In the genomic region with DNA sequence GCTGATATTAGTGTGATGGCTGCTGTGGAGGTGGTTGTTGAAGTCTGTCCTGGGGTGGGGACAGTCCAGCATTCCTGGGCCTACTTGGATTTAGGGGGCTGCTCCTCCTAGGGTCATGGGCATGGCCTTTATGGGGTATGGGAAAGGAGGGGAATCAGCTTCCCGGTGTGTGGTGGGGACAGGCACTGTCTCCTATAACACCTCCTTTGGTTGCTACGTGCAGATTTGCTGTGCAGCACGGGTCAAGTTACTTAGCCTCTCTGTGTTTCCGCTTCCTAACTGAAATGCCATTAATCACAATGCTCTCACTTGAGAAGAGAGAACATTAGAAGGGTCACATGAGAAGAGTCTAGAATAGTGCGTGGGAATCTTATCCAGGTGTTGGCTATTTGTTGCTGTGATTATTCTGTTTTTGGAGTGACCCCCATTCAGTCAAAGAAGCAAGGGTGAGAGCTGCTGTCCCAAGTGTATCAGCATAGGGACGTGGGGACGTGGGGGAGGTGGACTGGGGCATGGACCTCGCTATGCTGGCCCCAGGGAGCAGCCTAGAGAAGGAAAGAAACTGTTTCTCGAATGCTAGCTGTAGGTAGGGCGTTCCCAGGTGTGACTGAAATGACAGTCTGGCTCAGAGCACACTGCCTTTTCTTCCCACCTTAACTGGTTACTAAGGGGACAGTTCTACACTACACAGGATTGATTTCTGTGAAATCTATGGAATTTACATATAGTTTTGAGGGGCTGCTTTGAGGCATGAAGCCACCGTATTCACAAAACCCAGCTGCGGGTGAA, we compare ENCODE assay signal across 15 cellular contexts. TPM values are rescaled to one million over a fixed set of nuclear protein-coding genes. Genes with fewer than 3 reads are reported as not detected.
DNase-seq lines count a peak whose midpoint lies in the region; ATAC-seq, FAIRE-seq and TF ChIP-seq lines count a peak whose summit lies in the region.
"Had no signal": no experiment of that assay in that cellular context is flagged by ENCODE, and none has a peak within 500 bp of the region (broad histone marks: within the 10 kb centered on the region; RNA-seq: fewer than 3 reads in every experiment).

No MANE protein-coding gene starts in this region.

- no peak overlapping the region for H3K23ac ChIP-seq in H1 (ENCODE audit: insufficient read length)

- no peak overlapping the region for H3K56ac ChIP-seq in H1 (replicated peaks; ENCODE audit: insufficient read length, low read depth, low read length)

- peaks cover 52 to 100% of the 10 kb centered on the region in 2 experiments for H3K79me2 ChIP-seq in H1 (ENCODE audit: control insufficient read depth in 1 of 2, insufficient read depth in 2 of 2, low read length in 2 of 2)

- no peak overlapping the region for H3K14ac ChIP-seq in H1 (ENCODE audit: insufficient read length)

- no peak for FAIRE-seq in H1 (lab: Jason Lieb, UNC)
- FAIRE-seq: A204.1, H54 had no signal

- H2BK15ac ChIP-seq in H1 (ENCODE audit: low read length): 0 out of 2 replicates have a peak overlapping the region, but pooled peaks have one; percentile 62

- TF ChIP-seq RAD21 in H1 (IDR thresholded peaks at IDR 0.05 in 1 of 2, conservative IDR thresholded peaks at IDR 0.05 in 1 of 2; ENCODE audit: low read depth in 2 of 2, low read length in 2 of 2): no peak

- no peak overlapping the region for H2AFZ ChIP-seq in H1 (ENCODE audit: low read length)

- H2BK120ac ChIP-seq in H1 (replicated peaks; ENCODE audit: low read depth, low read length): no peak overlapping the region

- WGBS in H1 (ENCODE audit: extremely low coverage in 1 of 2, insufficient coverage in 1 of 2, insufficient read length in 1 of 2, insufficient replicate concordance in 2 of 2, low coverage in 1 of 2, low lambda C conversion rate in 2 of 2, missing lambda C conversion rate in 1 of 2), 2 experiments: 75% methylated on average over 12 of the region's 12 CpGs; no CpG with 5 or more reads in 1 of the 2 experiments

- H3K23me2 ChIP-seq in H1 (ENCODE audit: low read depth, low read length): no peaks in the 10 kb centered on the region

- POLR2A ChIA-PET in MCF 10A (lab: Yijun Ruan, JAX): interaction anchor here (0.6 to 1.5 kb wide), 4 partner anchors 18 to 83 kb away, joined by 3 to 4 read pairs (median 3); a partner anchor contains a TSS
- POLR2A ChIA-PET in H1 (lab: Charles Lee; ENCODE audit: partially characterized antibody): interaction anchor here (1.2 to 7.7 kb wide), 4 partner anchors 15 to 230 kb away, joined by 3 to 101 read pairs (median 4); a partner anchor contains a TSS

- TF ChIP-seq POLR2A in breast epithelium (IDR thresholded peaks at IDR 0.05) (no peak), H1 (IDR thresholded peaks at IDR 0.05; ENCODE audit: control extremely low read depth in 1 of 2, low read depth in 2 of 2, low read length in 2 of 2) (no peak)

- peak overlapping the region; percentile 40; the same call in 1 of the 2 replicates for H2BK5ac ChIP-seq in H1 (ENCODE audit: low read depth, low read length)

- H3K4me1 ChIP-seq in breast epithelium (peaks cover 15 to 19% of the 10 kb centered on the region in 2 donors), H1 (replicated peaks in 1 of 4; ENCODE audit: control insufficient read depth in 3 of 4, insufficient read depth in 4 of 4, low read length in 3 of 4) (peaks cover 32 to 63% (median 44%) of the 10 kb centered on the region in 4 experiments), upper lobe of right lung (peaks cover 59% of the 10 kb centered on the region)

- no peaks in the 10 kb centered on the region for H3K27me3 ChIP-seq in breast epithelium
- H3K27me3 ChIP-seq in H1 (replicated peaks in 1 of 4; ENCODE audit: control insufficient read depth in 3 of 4, extremely low read depth in 1 of 4, insufficient read depth in 3 of 4, low read length in 3 of 4): no peaks in the 10 kb centered on the region
- H3K27me3 ChIP-seq in upper lobe of right lung: no peaks in the 10 kb centered on the region

- ATAC-seq in upper lobe of right lung (no peak), GM19023 (IDR thresholded peaks at IDR 0.05; ENCODE audit: unreplicated experiment) (no peak)

- H2BK20ac ChIP-seq in H1 (ENCODE audit: low read length): no peak overlapping the region

- H3K36me3 ChIP-seq in breast epithelium (no peaks in the 10 kb centered on the region), H1 (ENCODE audit: control insufficient read depth in 2 of 4, insufficient read depth in 4 of 4, low read length in 3 of 4) (no peaks in the 10 kb centered on the region), upper lobe of right lung (no peaks in the 10 kb centered on the region)
- H3K36me3 ChIP-seq: WERI-Rb-1 had no signal

- intact Hi-C loops in breast epithelium (cut with DNase I; ENCODE audit: low total_unique reads): no loop called here
- intact Hi-C loops in MCF 10A (cut with micrococcal nuclease): no loop called here
- intact Hi-C loops in upper lobe of right lung (cut with DNase I): no loop called here

- H3K27ac ChIP-seq in breast epithelium (peak overlapping the region; percentile 5 to 18), H1 (ENCODE audit: low read depth, low read length) (no peak overlapping the region), upper lobe of right lung (peak overlapping the region; percentile 58)
- H3K27ac ChIP-seq: WERI-Rb-1 had no signal

- peaks cover 34% of the 10 kb centered on the region for H3K79me1 ChIP-seq in H1 (ENCODE audit: low read depth, low read length)

- H3K27ac Mint-ChIP-seq in MCF 10A (ENCODE audit: low read depth, unreplicated experiment) (no peak overlapping the region), nephron (peak overlapping the region; percentile 61 to 92 (median 70))

- no TSS peak for BruUV-seq in MCF 10A (replicated peaks; lab: Mats Ljungman, UMichigan)

- H3K4me3 ChIP-seq in breast epithelium (no peak overlapping the region), H1 (ENCODE audit: extremely low read depth in 1 of 4, insufficient read depth in 2 of 4, low read depth in 3 of 4, low read length in 4 of 4) (no peak overlapping the region), upper lobe of right lung (no peak overlapping the region)

- no peak overlapping the region for H4K8ac ChIP-seq in H1 (ENCODE audit: extremely low read depth, insufficient read depth, low read length)

- H3K36me3 Mint-ChIP-seq in MCF 10A (ENCODE audit: insufficient read depth, unreplicated experiment) (peaks cover 6% of the 10 kb centered on the region), nephron (ENCODE audit: low read depth) (no peaks in the 10 kb centered on the region)

- H2AK5ac ChIP-seq in H1 (ENCODE audit: low read depth, low read length): no peak overlapping the region

- H4K20me1 ChIP-seq in H1 (replicated peaks in 1 of 2; ENCODE audit: control insufficient read depth in 1 of 2, insufficient read depth in 2 of 2, low read length in 2 of 2): peaks cover 50 to 58% of the 10 kb centered on the region in 2 experiments

- no peak overlapping the region for H4K91ac ChIP-seq in H1 (replicated peaks; ENCODE audit: insufficient read length, low read length)

- no peak for TF ChIP-seq CTCF in breast epithelium (IDR thresholded peaks at IDR 0.05)
- TF ChIP-seq CTCF in MCF 10A (IDR thresholded peaks at IDR 0.05; ENCODE audit: unreplicated experiment): no peak
- no peak for TF ChIP-seq CTCF in H1 (IDR thresholded peaks at IDR 0.05; ENCODE audit: control extremely low read depth in 1 of 3, insufficient read depth in 1 of 3, low read depth in 1 of 3, low read length in 3 of 3)
- no peak for TF ChIP-seq CTCF in nephron (IDR thresholded peaks at IDR 0.05; ENCODE audit: unreplicated experiment in 3 of 3)
- no peak for TF ChIP-seq CTCF in upper lobe of right lung (IDR thresholded peaks at IDR 0.05)

- H3K4me3 Mint-ChIP-seq in MCF 10A (ENCODE audit: unreplicated experiment) (no peak overlapping the region), nephron (no peak overlapping the region)

- H2BK12ac ChIP-seq in H1 (ENCODE audit: low read depth, low read length): no peak overlapping the region

- H4K5ac ChIP-seq in H1 (ENCODE audit: insufficient read length, low read depth, low read length): no peak overlapping the region

- no peak overlapping the region; the same call in 1 of the 2 replicates for H3K18ac ChIP-seq in H1 (ENCODE audit: extremely low read depth, low read length)

- CTCF ChIA-PET in MCF 10A (lab: Yijun Ruan, JAX) (interaction anchor here (0.6 to 1.8 kb wide), 3 partner anchors 16 to 37 kb away, joined by 3 to 6 read pairs (median 6); no protein-coding TSS in a partner anchor), H1 (lab: Charles Lee; ENCODE audit: partially characterized antibody) (interaction anchor here (0.9 to 5.4 kb wide), 6 partner anchors 11 to 221 kb away, joined by 4 to 34 read pairs (median 5); no protein-coding TSS in a partner anchor)

- no peaks in the 10 kb centered on the region for H3K9me3 ChIP-seq in breast epithelium
- H3K9me3 ChIP-seq in H1 (ENCODE audit: insufficient read depth in 2 of 2, low read depth in 1 of 2, low read length in 1 of 2): no peaks in the 10 kb centered on the region
- no peaks in the 10 kb centered on the region for H3K9me3 ChIP-seq in upper lobe of right lung

- peak overlapping the region in 1 of 2 experiments; percentile 71; a peak in 1 of 4 replicates for H3K4me2 ChIP-seq in H1 (ENCODE audit: insufficient read depth in 1 of 2, low read depth in 2 of 2, low read length in 2 of 2)

- H3K4me1 Mint-ChIP-seq in MCF 10A (ENCODE audit: insufficient read depth, unreplicated experiment) (peaks cover 28% of the 10 kb centered on the region), nephron (peaks cover 74% of the 10 kb centered on the region)

- H3K9ac ChIP-seq in H1 (replicated peaks in 1 of 4; ENCODE audit: extremely low read depth in 1 of 4, low read depth in 3 of 4, low read length in 3 of 4): no peak overlapping the region

- TF ChIP-seq EP300 in H1 (IDR thresholded peaks at IDR 0.05; ENCODE audit: borderline replicate concordance in 1 of 2, low read depth in 2 of 2, low read length in 2 of 2): no peak

- no peak overlapping the region for H3K4ac ChIP-seq in H1 (replicated peaks; ENCODE audit: insufficient read length, low read depth, low read length)

- H3K27me3 Mint-ChIP-seq in MCF 10A (ENCODE audit: insufficient read depth, unreplicated experiment) (no peaks in the 10 kb centered on the region), nephron (ENCODE audit: low read depth) (no peaks in the 10 kb centered on the region)

- H3K9me3 Mint-ChIP-seq in MCF 10A (ENCODE audit: unreplicated experiment): no peaks in the 10 kb centered on the region
- no peaks in the 10 kb centered on the region for H3K9me3 Mint-ChIP-seq in nephron

- DNase-seq in breast epithelium (ENCODE audit: low spot score in 2 of 2): no peak
- no peak for DNase-seq in MCF 10A (ENCODE audit: unreplicated experiment)
- DNase-seq in H1 (ENCODE audit: low read depth in 1 of 2, low spot score in 2 of 2): no peak
- DNase-seq in upper lobe of right lung: no peak
- no peak for DNase-seq in mesenteric fat pad (ENCODE audit: low spot score)
- DNase-seq in GDM1 (lab: John Stamatoyannopoulos, UW): no peak
- DNase-seq: midbrain; NCI-H2107; NCI-H748 treated with DMSO at 0.1 percent for 48 hours; stimulated activated CD4-positive, alpha-beta T cell treated with anti-CD3 and anti-CD28 coated beads, Interleukin-15, amount 100 ng/mL, for 24 hours; WERI-Rb-1 had no signal

RNA-seq across cellular contexts. Expression of a gene that starts 19.9 kb away (rescaled TPM):
- total RNA-seq in breast epithelium (10 to 100 TPM; 22.9 to 34.7 (median 31.9) TPM), MCF 10A (2022) (23.7 and 32.8 TPM in 2 replicates), upper lobe of right lung (76.3 TPM), mesenteric fat pad (33.1 TPM)
- total RNA-seq in H1 (2021; fragmentation: NEBNext Ultra II Directional; extraction: Animal tissue kit (Norgen Biotek cat#: 25700)): 173 and 180 TPM in 2 replicates
- polyA plus RNA-seq in H1 (2011; rRNA removed): 113 and 169 TPM in 2 replicates
- polyA plus RNA-seq in H1 (2011; cell fraction: cytosol; rRNA removed): 96.2 TPM
- polyA plus RNA-seq in H1 (2011; cell fraction: nucleus; rRNA removed): 219 TPM
- polyA plus RNA-seq in H1 (2012, experiment 1 of 2): 59.8 to 90.9 TPM (median 83.4 TPM) in 4 replicates
- polyA plus RNA-seq in H1 (2012, experiment 2 of 2): 63.6 TPM
- polyA plus RNA-seq in H1 (2013, experiment 1 of 2): 44.3 TPM
- polyA plus RNA-seq in H1 (2013, experiment 2 of 2): 44.2 TPM
- 81.6 and 128 TPM in 2 replicates for polyA minus RNA-seq in H1 (2011; rRNA and poly(A)+ RNA removed)
- polyA minus RNA-seq in H1 (2011; cell fraction: cytosol; rRNA and poly(A)+ RNA removed): 90.1 TPM
- polyA minus RNA-seq in H1 (2011; cell fraction: nucleus; rRNA and poly(A)+ RNA removed): 162 TPM

RNA-seq across cellular contexts. Expression of a gene that starts 59.0 kb away (rescaled TPM):
- total RNA-seq in breast epithelium (10 to 100 TPM; 13.8 to 66.1 (median 16.8) TPM), MCF 10A (2022) (6.7 and 9.5 TPM in 2 replicates), upper lobe of right lung (3.6 TPM), mesenteric fat pad (6.1 TPM)
- 20.1 and 23.1 TPM in 2 replicates for total RNA-seq in H1 (2021; fragmentation: NEBNext Ultra II Directional; extraction: Animal tissue kit (Norgen Biotek cat#: 25700))
- 24.5 and 26.7 TPM in 2 replicates for polyA plus RNA-seq in H1 (2011; rRNA removed)
- polyA plus RNA-seq in H1 (2011; cell fraction: cytosol; rRNA removed): 22.8 TPM
- 23.2 TPM for polyA plus RNA-seq in H1 (2011; cell fraction: nucleus; rRNA removed)
- 14.3 to 19.9 TPM (median 18.7 TPM) in 4 replicates for polyA plus RNA-seq in H1 (2012, experiment 1 of 2)
- polyA plus RNA-seq in H1 (2012, experiment 2 of 2): 23.9 TPM
- polyA plus RNA-seq in H1 (2013, experiment 1 of 2): 11.3 TPM
- 11.4 TPM for polyA plus RNA-seq in H1 (2013, experiment 2 of 2)
- 31.5 and 38.8 TPM in 2 replicates for polyA minus RNA-seq in H1 (2011; rRNA and poly(A)+ RNA removed)
- 11.0 TPM for polyA minus RNA-seq in H1 (2011; cell fraction: cytosol; rRNA and poly(A)+ RNA removed)
- polyA minus RNA-seq in H1 (2011; cell fraction: nucleus; rRNA and poly(A)+ RNA removed): 10.8 TPM
